In genomic region chr6:134605034-134605433, GRCh38 we compare ENCODE assay signal across 32 cellular contexts.
"Had no signal": no experiment of that assay in that cellular context is flagged by ENCODE, and none has a peak within 500 bp of the region (broad histone marks: within the 10 kb centered on the region; RNA-seq: fewer than 3 reads in every experiment).

No MANE protein-coding gene starts in this region.

- FAIRE-seq: endometrium, endothelial cell of umbilical vein, TTC549 had no signal

- H3K4me3 ChIP-seq: ascending aorta, breast epithelium, cardiac muscle cell, colonic mucosa, esophagus squamous epithelium, gastroesophageal sphincter, heart right ventricle had no signal

- H3K27ac ChIP-seq: ascending aorta, breast epithelium, cardiac muscle cell, colonic mucosa, epithelial cell of prostate, esophagus squamous epithelium, gastroesophageal sphincter, heart right ventricle, VCaP had no signal

- ATAC-seq: activated naive CD4-positive, alpha-beta T cell treated with anti-CD3 and anti-CD28 coated beads, Interleukin-2, amount 50 U/mL, for 72 hours; activated T-cell treated with anti-CD3 and anti-CD28 coated beads, Interleukin-2, amount 50 U/mL, for 72 hours; gastroesophageal sphincter; T-helper 17 cell; WTC11 had no signal

- H3K36me3 ChIP-seq: ascending aorta, breast epithelium, cardiac muscle cell, colonic mucosa, esophagus squamous epithelium, gastroesophageal sphincter, heart right ventricle had no signal

- H3K27me3 ChIP-seq: ascending aorta, breast epithelium, cardiac muscle cell, colonic mucosa, esophagus squamous epithelium, gastroesophageal sphincter, heart right ventricle had no signal

- DNase-seq: activated CD4-positive, alpha-beta memory T cell treated with anti-CD3 and anti-CD28 coated beads, Interleukin-2, amount 10 ng/mL, durations not matched to agents 7 days and 5 days; activated CD4-positive, alpha-beta T cell treated with anti-CD3 and anti-CD28 coated beads for 1 hour; activated CD4-positive, alpha-beta T cell treated with anti-CD3 and anti-CD28 coated beads for 4 hours; activated CD4-positive, alpha-beta T cell treated with anti-CD3 and anti-CD28 coated beads, Interleukin-2, amount 10 ng/mL, durations not matched to agents 7 days and 5 days; activated CD4-positive, alpha-beta T cell treated with anti-CD3 and anti-CD28 coated beads, Interleukin-2, amount 50 U/mL, for 4 hours; activated CD8-positive, alpha-beta memory T cell treated with anti-CD3 and anti-CD28 coated beads, Interleukin-2, amount 50 U/mL, for 48 hours; activated gamma-delta T cell; activated naive CD4-positive, alpha-beta T cell; activated naive CD4-positive, alpha-beta T cell treated with anti-CD3 and anti-CD28 coated beads, Interleukin-2, amount 10 ng/mL, durations not matched to agents 7 days and 5 days; activated naive CD8-positive, alpha-beta T cell treated with anti-CD3 and anti-CD28 coated beads, Interleukin-2, amount 10 ng/mL, durations not matched to agents 7 days and 5 days; activated T-cell treated with anti-CD3 and anti-CD28 coated beads for 4 hours; activated T-cell treated with anti-CD3 and anti-CD28 coated beads, Interleukin-2, amount 50 U/mL, for 24 hours; activated T-cell treated with anti-CD3 and anti-CD28 coated beads, Interleukin-2, amount 50 U/mL, for 72 hours; central memory CD4-positive, alpha-beta T cell; cerebellar nuclear complex; colonic mucosa; effector CD8-positive, alpha-beta T cell; esophagus squamous epithelium; foreskin melanocyte; heart right ventricle; T-helper 17 cell had no signal

- H3K4me1 ChIP-seq: ascending aorta, breast epithelium, colonic mucosa, gastroesophageal sphincter had no signal

- H3K9me3 ChIP-seq: ascending aorta, colonic mucosa had no signal
